Comparison of ENCODE assay signal across 25 cellular contexts in genomic region chr7:35252584-35252983, GRCh38. TPM values are rescaled to one million over a fixed set of nuclear protein-coding genes. Genes with fewer than 3 reads are reported as not detected.
DNase-seq lines count a peak whose midpoint lies in the region; ATAC-seq, FAIRE-seq and TF ChIP-seq lines count a peak whose summit lies in the region.
"Had no signal": no experiment of that assay in that cellular context is flagged by ENCODE, and none has a peak within 500 bp of the region (broad histone marks: within the 10 kb centered on the region; RNA-seq: fewer than 3 reads in every experiment).

No MANE protein-coding gene starts in this region.

- peaks cover 97% of the 10 kb centered on the region for H3K27me3 Mint-ChIP-seq in type B pancreatic cell

- FAIRE-seq in kidney (lab: Jason Lieb, UNC): no peak

- ATAC-seq in Right ventricle myocardium superior (ENCODE audit: poor library complexity) (no peak), GM18858 (IDR thresholded peaks at IDR 0.05; ENCODE audit: unreplicated experiment) (no peak)
- ATAC-seq: gastrocnemius medialis had no signal

- intact Hi-C loops in Right ventricle myocardium superior (cut with DNase I) (loop anchor here (5.0 to 10.0 kb wide), 2 partner anchors 172 to 270 kb away; no protein-coding TSS in a partner anchor), lower leg skin (cut with DNase I; ENCODE audit: low total_unique reads) (no loop called here), kidney (cut with DNase I) (no loop called here)

- peak overlapping the region; percentile 91 to 95 for H3K27ac ChIP-seq in right atrium auricular region
- no peak overlapping the region for H3K27ac ChIP-seq in kidney (ENCODE audit: low read depth in 2 of 2, low read length in 2 of 2)
- H3K27ac ChIP-seq: gastrocnemius medialis, GM23248, thoracic aorta had no signal

- H3K27ac Mint-ChIP-seq in type B pancreatic cell: peak overlapping the region; percentile 72
- H3K27ac Mint-ChIP-seq: nephron progenitor cell had no signal

- TF ChIP-seq CTCF in right atrium auricular region (IDR thresholded peaks at IDR 0.05) (no peak), NB4 (IDR thresholded peaks at IDR 0.05; ENCODE audit: low read depth, low read length) (no peak), fibroblast of pulmonary artery (IDR thresholded peaks at IDR 0.05; ENCODE audit: low read length, missing control alignments) (no peak), type B pancreatic cell (conservative IDR thresholded peaks at IDR 0.05) (no peak), lower leg skin (IDR thresholded peaks at IDR 0.05) (no peak), kidney (IDR thresholded peaks at IDR 0.05; ENCODE audit: borderline replicate concordance, extremely low read depth, insufficient read depth) (no peak)

- H3K9me3 Mint-ChIP-seq in type B pancreatic cell: no peaks in the 10 kb centered on the region
- H3K9me3 Mint-ChIP-seq: nephron progenitor cell had no signal

- peaks cover 6% of the 10 kb centered on the region for H3K36me3 ChIP-seq in right atrium auricular region
- no peaks in the 10 kb centered on the region for H3K36me3 ChIP-seq in kidney (ENCODE audit: control insufficient read depth in 1 of 2, insufficient read depth in 2 of 2, low read length in 2 of 2)
- H3K36me3 ChIP-seq: gastrocnemius medialis, thoracic aorta had no signal

- H3K4me1 Mint-ChIP-seq in type B pancreatic cell (ENCODE audit: unreplicated experiment): peaks cover 17% of the 10 kb centered on the region

- H3K27me3 ChIP-seq in right atrium auricular region: no peaks in the 10 kb centered on the region

- 10 to 11% methylated on average over 3 of the region's 3 CpGs for WGBS in lower leg skin, 2 donors

- no peak overlapping the region for H3K9ac ChIP-seq in kidney (ENCODE audit: low read length in 2 of 2)
- H3K9ac ChIP-seq: GM23248 had no signal

- DNase-seq in right atrium auricular region (ENCODE audit: low spot score) (no peak), Right ventricle myocardium superior (no peak), NB4 (ENCODE audit: low read depth) (no peak), fibroblast of pulmonary artery (ENCODE audit: low read depth) (no peak), type B pancreatic cell (ENCODE audit: extremely low spot score, unreplicated experiment) (no peak), lower leg skin (ENCODE audit: low spot score in 2 of 2) (no peak), kidney (no peak)
- DNase-seq: activated CD4-positive, CD25-positive, alpha-beta regulatory T cell treated with anti-CD3 and anti-CD28 coated beads, Interleukin-2, amount 50 U/mL, for 72 hours; activated naive CD4-positive, alpha-beta T cell treated with anti-CD3 and anti-CD28 coated beads, Interleukin-2, amount 50 U/mL, for 16 hours; aorta; cerebellar nuclear complex; erythroblast; gastrocnemius medialis; GDM1; GM23248; midbrain; NCI-H1092 treated with DMSO at 0.1 percent for 48 hours; NCI-H1930; NCI-H2227 treated with DMSO at 0.1 percent for 48 hours; NCI-H774; nephron progenitor cell; posterior cingulate gyrus; stimulated activated naive CD4-positive, alpha-beta T cell treated with Interleukin-2 at 50 U/mL for 16 hours had no signal

- H3K4me3 ChIP-seq in right atrium auricular region (peak overlapping the region; percentile 81 to 83), NB4 (ENCODE audit: low read depth, low read length) (peak overlapping the region; percentile 49), fibroblast of pulmonary artery (replicated peaks; ENCODE audit: low read depth, low read length) (peak overlapping the region; percentile 91), lower leg skin (ENCODE audit: low read depth, poor library complexity, severe bottlenecking) (no peak overlapping the region), kidney (ENCODE audit: low read length in 2 of 2) (no peak overlapping the region)
- H3K4me3 ChIP-seq: GM23248 had no signal

- H3K4me1 ChIP-seq in right atrium auricular region: peaks cover 0 to 22% of the 10 kb centered on the region in 2 donors
- peaks cover 0 to 4% of the 10 kb centered on the region in 2 donors for H3K4me1 ChIP-seq in kidney (ENCODE audit: control insufficient read depth in 1 of 2, insufficient read depth in 1 of 2, low read depth in 1 of 2, low read length in 2 of 2)
- H3K4me1 ChIP-seq: gastrocnemius medialis had no signal

- TF ChIP-seq POLR2A in NB4 (IDR thresholded peaks at IDR 0.05; ENCODE audit: extremely low read depth, insufficient read length) (no peak), lower leg skin (IDR thresholded peaks at IDR 0.05) (no peak)

- H3K9me3 ChIP-seq in right atrium auricular region: no peaks in the 10 kb centered on the region
- H3K9me3 ChIP-seq in kidney (ENCODE audit: control insufficient read depth in 1 of 2, low read length in 2 of 2): no peaks in the 10 kb centered on the region
- H3K9me3 ChIP-seq: gastrocnemius medialis, thoracic aorta had no signal

- H3K4me3 Mint-ChIP-seq in type B pancreatic cell: peak overlapping the region; percentile 84

- H3K36me3 Mint-ChIP-seq in type B pancreatic cell: no peaks in the 10 kb centered on the region

RNA-seq across cellular contexts. Expression of gene TBX20, which starts 1.3 kb away (rescaled TPM):
- 100 to 1,000 TPM; 132 to 140 TPM for total RNA-seq in right atrium auricular region
- total RNA-seq in Right ventricle myocardium superior: 124 TPM
- 0.46 and 0.48 TPM in 2 replicates for total RNA-seq in type B pancreatic cell (ENCODE audit: low replicate concordance)
- total RNA-seq in lower leg skin: not detected
- not detected for total RNA-seq in kidney
- polyA plus RNA-seq in kidney (ENCODE audit: insufficient read depth, low read depth, low replicate concordance): not detected
- total RNA-seq: aorta, gastrocnemius medialis, GM23248 had no signal
- polyA plus RNA-seq: GM23248 had no signal

Comparison
In these comparisons a context has a peak if more than half of its experiments do, and no peak if none do; other contexts are left out.
1. H3K27ac ChIP-seq: peak in right atrium auricular region (2 of 2); none in kidney (0 of 2).
2. H3K4me3 ChIP-seq: peak in right atrium auricular region (2 of 2), NB4 (single experiment) and fibroblast of pulmonary artery (single experiment); none in lower leg skin (single experiment) and kidney (0 of 2).
3. RNA of gene TBX20, which starts 1.3 kb away (total RNA-seq): 132 to 140 TPM in right atrium auricular region and 124 TPM in Right ventricle myocardium superior (single experiment); 0.46 to 0.48 TPM in type B pancreatic cell, not detected in lower leg skin and not detected in kidney (single experiment); every median in the first group is over 10 times any median in the second.